In the genomic region with DNA sequence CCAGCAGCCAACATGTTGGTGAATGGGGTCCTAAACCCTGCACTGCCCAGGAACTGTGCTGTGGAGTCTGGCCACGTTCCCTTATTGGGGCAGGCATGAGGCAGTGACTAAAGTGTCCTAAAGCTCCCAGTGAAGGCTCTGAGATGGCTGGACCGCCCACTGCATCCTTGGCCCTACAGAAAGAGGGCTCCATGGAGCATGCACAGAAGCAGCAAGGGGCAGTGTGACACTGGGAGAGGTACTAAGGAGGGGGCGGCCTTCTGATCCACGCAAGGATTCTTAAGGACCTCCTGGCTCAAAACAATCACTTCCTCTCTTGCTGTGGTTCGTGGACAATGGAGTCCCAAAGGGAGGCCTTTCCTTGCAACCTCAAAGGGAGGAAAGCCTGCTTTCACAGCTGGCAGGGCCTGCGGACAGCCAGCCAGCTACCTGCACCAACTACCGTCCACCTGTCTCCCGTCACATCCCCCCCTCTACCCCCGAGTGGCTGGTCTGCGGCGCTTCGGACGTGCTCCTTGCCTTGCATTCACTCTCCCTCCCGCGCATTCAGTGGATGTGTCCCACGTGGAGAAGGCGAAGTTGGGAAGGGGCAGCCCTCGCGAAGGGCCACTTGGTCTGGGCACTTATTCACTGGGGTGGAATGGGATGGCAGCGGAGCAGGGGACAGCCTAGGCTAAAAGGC, we compare ENCODE assay signal across 9 cellular contexts.
DNase-seq lines count a peak whose midpoint lies in the region; ATAC-seq, FAIRE-seq and TF ChIP-seq lines count a peak whose summit lies in the region.
"Had no signal": no experiment of that assay in that cellular context is flagged by ENCODE, and none has a peak within 500 bp of the region (broad histone marks: within the 10 kb centered on the region; RNA-seq: fewer than 3 reads in every experiment).

No MANE protein-coding gene starts in this region.

- TF ChIP-seq EP300 in HepG2 (IDR thresholded peaks at IDR 0.05; ENCODE audit: low read depth in 2 of 2, low read length in 2 of 2) (no peak), HepG2 (CRISPR knock-in tag; IDR thresholded peaks at IDR 0.05; ENCODE audit: borderline replicate concordance) (no peak)

- CTCF ChIA-PET in HepG2 (lab: Yijun Ruan, JAX; ENCODE audit: low intra/inter-chr PET ratio, low total read pairs): no interaction called here
- CTCF ChIA-PET in activated naive CD4-positive, alpha-beta T cell treated with anti-CD3 and anti-CD28 coated beads, Interleukin-2, amount 10 ng/mL, durations not matched to agents 7 days and 5 days (lab: Charles Lee): no interaction called here

- H3K27me3 ChIP-seq in liver (ENCODE audit: control insufficient read depth in 4 of 4, insufficient read depth in 4 of 4, low read length in 3 of 4): no peaks in the 10 kb centered on the region
- H3K27me3 ChIP-seq in HepG2 (ENCODE audit: control insufficient read depth in 1 of 2, insufficient read depth in 2 of 2, low read length in 2 of 2): no peaks in the 10 kb centered on the region
- H3K27me3 ChIP-seq in fibroblast of lung (ENCODE audit: control insufficient read depth, insufficient read depth, low read length): no peaks in the 10 kb centered on the region
- H3K27me3 ChIP-seq: BLaER1 had no signal

- H3K79me2 ChIP-seq in HepG2 (ENCODE audit: insufficient read depth, low read length) (no peaks in the 10 kb centered on the region), fibroblast of lung (ENCODE audit: control insufficient read depth, insufficient read depth, low read length) (peaks cover 23% of the 10 kb centered on the region)

- peak overlapping the region in 2 of 3 donors; percentile 1 to 69 for H3K4me3 ChIP-seq in liver (ENCODE audit: low read depth in 1 of 3, low read length in 3 of 3)
- no peak overlapping the region for H3K4me3 ChIP-seq in HepG2 (replicated peaks in 1 of 3; ENCODE audit: insufficient read depth in 1 of 3, low read depth in 2 of 3, low read length in 3 of 3)
- H3K4me3 ChIP-seq in fibroblast of lung (replicated peaks in 1 of 4; ENCODE audit: control extremely low read depth in 1 of 4, insufficient read depth in 1 of 4, low read depth in 3 of 4, low read length in 4 of 4): peak overlapping the region; percentile 58 to 96 (median 88)
- H3K4me3 ChIP-seq: BLaER1 had no signal

- H2AFZ ChIP-seq in HepG2 (ENCODE audit: low read length) (no peak overlapping the region), fibroblast of lung (ENCODE audit: low read length) (peak overlapping the region; percentile 65)

- DNase-seq in HepG2 (ENCODE audit: low spot score) (no peak), fibroblast of lung (ENCODE audit: low read depth in 2 of 2) (no peak), naive B cell (no peak), T1000 (lab: John Stamatoyannopoulos, UW) (no peak)
- DNase-seq in activated T-helper 1 cell treated with anti-CD3 and anti-CD28 coated beads, Interleukin-12 subunit alpha, Interleukin-12 subunit beta, Interleukin-2, Interleukin-4 antibody, amounts not matched to agents 30 ng/mL and 10 ng/mL and 1 ng/mL, durations not matched to agents 14 hours and 24 hours and 36 hours (ENCODE audit: low spot score): no peak
- no peak for DNase-seq in activated CD4-positive, alpha-beta T cell treated with anti-CD3 and anti-CD28 coated beads, Interleukin-2, amount 50 U/mL, for 48 hours
- no peak for DNase-seq in activated naive CD4-positive, alpha-beta T cell treated with anti-CD3 and anti-CD28 coated beads, Interleukin-2, amount 10 ng/mL, durations not matched to agents 7 days and 5 days

- H3K27me3 Mint-ChIP-seq in naive B cell: peaks cover 5 to 22% (median 22%) of the 10 kb centered on the region in 3 donors
- H3K27me3 Mint-ChIP-seq in activated T-helper 1 cell treated with anti-CD3 and anti-CD28 coated beads, Interleukin-12 subunit alpha, Interleukin-12 subunit beta, Interleukin-2, Interleukin-4 antibody, amounts not matched to agents 30 ng/mL and 10 ng/mL and 1 ng/mL, durations not matched to agents 14 hours and 24 hours and 36 hours (ENCODE audit: insufficient read depth): peaks cover 43% of the 10 kb centered on the region
- peaks cover 41% of the 10 kb centered on the region for H3K27me3 Mint-ChIP-seq in activated naive CD4-positive, alpha-beta T cell treated with anti-CD3 and anti-CD28 coated beads, Interleukin-2, amount 10 ng/mL, durations not matched to agents 7 days and 5 days

- H3K4me1 ChIP-seq in liver (ENCODE audit: control insufficient read depth in 4 of 4, insufficient read depth in 4 of 4, low read length in 3 of 4) (peaks cover 0 to 8% (median 0%) of the 10 kb centered on the region in 4 donors), HepG2 (ENCODE audit: insufficient read depth, low read length) (peaks cover 10% of the 10 kb centered on the region; the same call in 1 of the 2 replicates), fibroblast of lung (ENCODE audit: control insufficient read depth, extremely low read depth, insufficient read depth, low read length) (peaks cover 6% of the 10 kb centered on the region)

- H3K4me2 ChIP-seq in HepG2 (ENCODE audit: low read depth, low read length) (no peak overlapping the region), fibroblast of lung (ENCODE audit: extremely low read depth, insufficient read depth, low read length) (peak overlapping the region; percentile 85)
- H3K4me2 ChIP-seq: BLaER1 had no signal

- no peaks in the 10 kb centered on the region for H3K9me3 ChIP-seq in liver (ENCODE audit: control insufficient read depth in 4 of 4, low read length in 3 of 4)
- H3K9me3 ChIP-seq in HepG2 (ENCODE audit: low read length): no peaks in the 10 kb centered on the region
- H3K9me3 ChIP-seq in fibroblast of lung (ENCODE audit: control insufficient read depth, insufficient read depth, low read depth, low read length): no peaks in the 10 kb centered on the region

- peaks cover 0 to 8% of the 10 kb centered on the region in 2 donors for H3K36me3 Mint-ChIP-seq in naive B cell
- H3K36me3 Mint-ChIP-seq in activated T-helper 1 cell treated with anti-CD3 and anti-CD28 coated beads, Interleukin-12 subunit alpha, Interleukin-12 subunit beta, Interleukin-2, Interleukin-4 antibody, amounts not matched to agents 30 ng/mL and 10 ng/mL and 1 ng/mL, durations not matched to agents 14 hours and 24 hours and 36 hours (ENCODE audit: low read depth): no peaks in the 10 kb centered on the region
- H3K36me3 Mint-ChIP-seq in activated naive CD4-positive, alpha-beta T cell treated with anti-CD3 and anti-CD28 coated beads, Interleukin-2, amount 10 ng/mL, durations not matched to agents 7 days and 5 days: peaks cover 2% of the 10 kb centered on the region

- H3K4me1 Mint-ChIP-seq in naive B cell: peaks cover 22 to 43% (median 30%) of the 10 kb centered on the region in 3 donors
- no peaks in the 10 kb centered on the region for H3K4me1 Mint-ChIP-seq in activated T-helper 1 cell treated with anti-CD3 and anti-CD28 coated beads, Interleukin-12 subunit alpha, Interleukin-12 subunit beta, Interleukin-2, Interleukin-4 antibody, amounts not matched to agents 30 ng/mL and 10 ng/mL and 1 ng/mL, durations not matched to agents 14 hours and 24 hours and 36 hours (ENCODE audit: low read depth)
- no peaks in the 10 kb centered on the region for H3K4me1 Mint-ChIP-seq in activated naive CD4-positive, alpha-beta T cell treated with anti-CD3 and anti-CD28 coated beads, Interleukin-2, amount 10 ng/mL, durations not matched to agents 7 days and 5 days

- TF ChIP-seq CTCF in liver (IDR thresholded peaks at IDR 0.05; ENCODE audit: low read depth, low read length, missing input control) (no peak), HepG2 (CRISPR knock-in tag; IDR thresholded peaks at IDR 0.05) (no peak), fibroblast of lung (conservative IDR thresholded peaks at IDR 0.05 in 1 of 2, IDR thresholded peaks at IDR 0.05 in 1 of 2; ENCODE audit: low read depth in 1 of 2, low read length in 2 of 2) (no peak)

- H3K4me3 Mint-ChIP-seq in naive B cell: peak overlapping the region in 5 of 8 donors; percentile 19 to 85 (median 61)
- H3K4me3 Mint-ChIP-seq in activated T-helper 1 cell treated with anti-CD3 and anti-CD28 coated beads, Interleukin-12 subunit alpha, Interleukin-12 subunit beta, Interleukin-2, Interleukin-4 antibody, amounts not matched to agents 30 ng/mL and 10 ng/mL and 1 ng/mL, durations not matched to agents 14 hours and 24 hours and 36 hours: no peak overlapping the region
- no peak overlapping the region for H3K4me3 Mint-ChIP-seq in activated naive CD4-positive, alpha-beta T cell treated with anti-CD3 and anti-CD28 coated beads, Interleukin-2, amount 10 ng/mL, durations not matched to agents 7 days and 5 days

- H3K9me3 Mint-ChIP-seq in naive B cell: no peaks in the 10 kb centered on the region
- H3K9me3 Mint-ChIP-seq in activated T-helper 1 cell treated with anti-CD3 and anti-CD28 coated beads, Interleukin-12 subunit alpha, Interleukin-12 subunit beta, Interleukin-2, Interleukin-4 antibody, amounts not matched to agents 30 ng/mL and 10 ng/mL and 1 ng/mL, durations not matched to agents 14 hours and 24 hours and 36 hours: no peaks in the 10 kb centered on the region
- H3K9me3 Mint-ChIP-seq in activated naive CD4-positive, alpha-beta T cell treated with anti-CD3 and anti-CD28 coated beads, Interleukin-2, amount 10 ng/mL, durations not matched to agents 7 days and 5 days: no peaks in the 10 kb centered on the region

- peak overlapping the region in 1 of 2 donors; percentile 58 for H3K27ac ChIP-seq in liver (ENCODE audit: low read depth in 1 of 2, low read length in 2 of 2)
- H3K27ac ChIP-seq in HepG2 (ENCODE audit: extremely low read length, insufficient read depth, low read length): no peak overlapping the region
- peak overlapping the region; percentile 85 for H3K27ac ChIP-seq in fibroblast of lung (ENCODE audit: insufficient read depth, low read length)
- H3K27ac ChIP-seq: BLaER1 had no signal

- H3K27ac Mint-ChIP-seq in naive B cell: peak overlapping the region in 1 of 6 donors; percentile 41
- H3K27ac Mint-ChIP-seq in activated T-helper 1 cell treated with anti-CD3 and anti-CD28 coated beads, Interleukin-12 subunit alpha, Interleukin-12 subunit beta, Interleukin-2, Interleukin-4 antibody, amounts not matched to agents 30 ng/mL and 10 ng/mL and 1 ng/mL, durations not matched to agents 14 hours and 24 hours and 36 hours: no peak overlapping the region
- no peak overlapping the region for H3K27ac Mint-ChIP-seq in activated naive CD4-positive, alpha-beta T cell treated with anti-CD3 and anti-CD28 coated beads, Interleukin-2, amount 10 ng/mL, durations not matched to agents 7 days and 5 days

- POLR2A ChIA-PET in HepG2 (lab: Yijun Ruan, JAX): no interaction called here

- in situ Hi-C loops in HepG2 (cut with HindIII; ENCODE audit: extremely low pct_ligation_motif_present, low pct_unique_long_range_greater_than_20kb): no loop called here

- H4K20me1 ChIP-seq in HepG2 (ENCODE audit: insufficient read depth, low read length) (no peaks in the 10 kb centered on the region), fibroblast of lung (ENCODE audit: control insufficient read depth, extremely low read depth, insufficient read depth, low read length) (no peaks in the 10 kb centered on the region)
- H4K20me1 ChIP-seq: BLaER1 had no signal

- no peak for FAIRE-seq in HepG2 (lab: Jason Lieb, UNC)

- TF ChIP-seq RAD21 in liver (IDR thresholded peaks at IDR 0.05) (no peak), HepG2 (CRISPR knock-in tag; IDR thresholded peaks at IDR 0.05) (no peak)

- ATAC-seq in HepG2: no peak
- ATAC-seq in naive B cell (ENCODE audit: low read depth in 2 of 2): no peak

- intact Hi-C loops in HepG2 (cut with micrococcal nuclease; ENCODE audit: unreplicated experiment): no loop called here
- intact Hi-C loops in activated T-helper 1 cell treated with anti-CD3 and anti-CD28 coated beads, Interleukin-12 subunit alpha, Interleukin-12 subunit beta, Interleukin-2, Interleukin-4 antibody, amounts not matched to agents 30 ng/mL and 10 ng/mL and 1 ng/mL, durations not matched to agents 14 hours and 24 hours and 36 hours (cut with micrococcal nuclease): no loop called here

- no TSS peak for BruUV-seq in HepG2 (replicated peaks; lab: Mats Ljungman, UMichigan)

- H3K9ac ChIP-seq in liver (ENCODE audit: low read depth in 1 of 2, low read length in 2 of 2): no peak overlapping the region
- no peak overlapping the region for H3K9ac ChIP-seq in HepG2 (ENCODE audit: insufficient read depth, low read depth, low read length)
- peak overlapping the region; percentile 92 for H3K9ac ChIP-seq in fibroblast of lung (ENCODE audit: insufficient read depth, low read length)
- H3K9ac ChIP-seq: BLaER1 had no signal

- H3K36me3 ChIP-seq in liver (ENCODE audit: control insufficient read depth in 4 of 4, insufficient read depth in 3 of 4, low read depth in 1 of 4, low read length in 3 of 4): no peaks in the 10 kb centered on the region
- H3K36me3 ChIP-seq in HepG2 (replicated peaks in 1 of 2; ENCODE audit: control insufficient read depth in 1 of 2, insufficient read depth in 2 of 2, low read length in 2 of 2): no peaks in the 10 kb centered on the region
- no peaks in the 10 kb centered on the region for H3K36me3 ChIP-seq in fibroblast of lung (ENCODE audit: control insufficient read depth, insufficient read depth, low read length)
- H3K36me3 ChIP-seq: BLaER1 had no signal

- 68% methylated on average over 20 of the region's 20 CpGs for WGBS in liver
- WGBS in HepG2 (ENCODE audit: low lambda C conversion rate): 97% methylated on average over 19 of the region's 20 CpGs

- no peak for TF ChIP-seq POLR2A in HepG2 (IDR thresholded peaks at IDR 0.05; ENCODE audit: insufficient read depth in 1 of 2, low read depth in 2 of 2, low read length in 2 of 2)

Comparison
In these comparisons a context has a peak if more than half of its experiments do, and no peak if none do; other contexts are left out.
1. H3K4me3 ChIP-seq: peak in liver (2 of 3) and fibroblast of lung (4 of 4); none in HepG2 (0 of 3).
2. H3K4me3 Mint-ChIP-seq: peak in naive B cell (5 of 8); none in activated T-helper 1 cell treated with anti-CD3 and anti-CD28 coated beads, Interleukin-12 subunit alpha, Interleukin-12 subunit beta, Interleukin-2, Interleukin-4 antibody, amounts not matched to agents 30 ng/mL and 10 ng/mL and 1 ng/mL, durations not matched to agents 14 hours and 24 hours and 36 hours (single experiment) and activated naive CD4-positive, alpha-beta T cell treated with anti-CD3 and anti-CD28 coated beads, Interleukin-2, amount 10 ng/mL, durations not matched to agents 7 days and 5 days (single experiment).